11 cellular contexts compared by ENCODE assay signal in genomic region chr5:167294861-167295685, GRCh38.
A peak's percentile ranks its signal among the peaks of the same experiment; 100 is the strongest.
DNase-seq lines count a peak whose midpoint lies in the region; ATAC-seq and TF ChIP-seq lines count a peak whose summit lies in the region.
"Had no signal": no experiment of that assay in that cellular context is flagged by ENCODE, and none has a peak within 500 bp of the region (broad histone marks: within the 10 kb centered on the region; RNA-seq: fewer than 3 reads in every experiment).

No MANE protein-coding gene starts in this region.

- no peak overlapping the region for H3K9ac ChIP-seq in colonic mucosa (ENCODE audit: low read depth in 2 of 2, low read length in 2 of 2)

- DNase-seq in AG08395 (ENCODE audit: low spot score) (peak; percentile 94), LoVo (ENCODE audit: low spot score) (peak; percentile 95), colonic mucosa (peak; percentile 55), lower lobe of right lung (no peak), WERI-Rb-1 (no peak), right cardiac atrium (no peak)
- DNase-seq: activated CD4-positive, alpha-beta T cell treated with anti-CD3 and anti-CD28 coated beads, Interleukin-2, amount 50 U/mL, for 48 hours; DND-41; NCI-H1048 had no signal

- H3K9me3 ChIP-seq in colonic mucosa: no peaks in the 10 kb centered on the region
- H3K9me3 ChIP-seq in lower lobe of right lung: no peaks in the 10 kb centered on the region
- no peaks in the 10 kb centered on the region for H3K9me3 ChIP-seq in WERI-Rb-1 (ENCODE audit: severe bottlenecking)
- H3K9me3 ChIP-seq in right cardiac atrium (ENCODE audit: control insufficient read depth, low read length): no peaks in the 10 kb centered on the region

- H3K27me3 ChIP-seq in colonic mucosa: no peaks in the 10 kb centered on the region
- no peaks in the 10 kb centered on the region for H3K27me3 ChIP-seq in lower lobe of right lung (ENCODE audit: low read depth)
- H3K27me3 ChIP-seq in WERI-Rb-1 (ENCODE audit: insufficient read depth, low read depth, severe bottlenecking): no peaks in the 10 kb centered on the region
- H3K27me3 ChIP-seq in right cardiac atrium (ENCODE audit: control insufficient read depth, insufficient read depth): no peaks in the 10 kb centered on the region

- no peak for TF ChIP-seq CTCF in colonic mucosa (IDR thresholded peaks at IDR 0.05)
- TF ChIP-seq CTCF in lower lobe of right lung (IDR thresholded peaks at IDR 0.05): no peak
- TF ChIP-seq CTCF in WERI-Rb-1 (IDR thresholded peaks at IDR 0.05; ENCODE audit: low read depth, low read length): no peak

- intact Hi-C loops in colonic mucosa (cut with DNase I): no loop called here
- intact Hi-C loops in lower lobe of right lung (cut with DNase I): no loop called here
- intact Hi-C loops in right cardiac atrium (cut with DNase I): no loop called here

- no peaks in the 10 kb centered on the region for H3K36me3 ChIP-seq in colonic mucosa
- H3K36me3 ChIP-seq in lower lobe of right lung: no peaks in the 10 kb centered on the region
- H3K36me3 ChIP-seq in WERI-Rb-1: no peaks in the 10 kb centered on the region

- peak overlapping the region; percentile 56 for H3K27ac ChIP-seq in colonic mucosa
- no peak overlapping the region for H3K27ac ChIP-seq in lower lobe of right lung
- H3K27ac ChIP-seq in WERI-Rb-1: no peak overlapping the region
- no peak overlapping the region for H3K27ac ChIP-seq in right cardiac atrium (ENCODE audit: low read length)

- H3K4me1 ChIP-seq in colonic mucosa (peaks cover 11% of the 10 kb centered on the region), lower lobe of right lung (no peaks in the 10 kb centered on the region), right cardiac atrium (ENCODE audit: control insufficient read depth, insufficient read depth, low read length) (no peaks in the 10 kb centered on the region)

- H3K4me3 ChIP-seq in colonic mucosa (no peak overlapping the region), lower lobe of right lung (no peak overlapping the region), WERI-Rb-1 (ENCODE audit: low read depth, low read length) (no peak overlapping the region), right cardiac atrium (ENCODE audit: low read length) (no peak overlapping the region)

- 56% methylated on average over 3 of the region's 3 CpGs for WGBS in right cardiac atrium

- peak; percentile 49 for ATAC-seq in lower lobe of right lung
- ATAC-seq in HG02759 (IDR thresholded peaks at IDR 0.05; ENCODE audit: unreplicated experiment): no peak
- ATAC-seq in HG03095 (IDR thresholded peaks at IDR 0.05; ENCODE audit: unreplicated experiment): no peak
- no peak for ATAC-seq in right cardiac atrium

Comparison
In these comparisons a context has a peak if more than half of its experiments do, and no peak if none do; other contexts are left out.
1. DNase-seq: peak in AG08395 (single experiment), LoVo (single experiment) and colonic mucosa (single experiment); none in lower lobe of right lung (single experiment), WERI-Rb-1 (single experiment) and right cardiac atrium (0 of 3).
2. ATAC-seq: peak in lower lobe of right lung (2 of 2); none in HG02759 (single experiment), HG03095 (single experiment) and right cardiac atrium (0 of 2).